30 cellular contexts compared by ENCODE assay signal in the genomic region with DNA sequence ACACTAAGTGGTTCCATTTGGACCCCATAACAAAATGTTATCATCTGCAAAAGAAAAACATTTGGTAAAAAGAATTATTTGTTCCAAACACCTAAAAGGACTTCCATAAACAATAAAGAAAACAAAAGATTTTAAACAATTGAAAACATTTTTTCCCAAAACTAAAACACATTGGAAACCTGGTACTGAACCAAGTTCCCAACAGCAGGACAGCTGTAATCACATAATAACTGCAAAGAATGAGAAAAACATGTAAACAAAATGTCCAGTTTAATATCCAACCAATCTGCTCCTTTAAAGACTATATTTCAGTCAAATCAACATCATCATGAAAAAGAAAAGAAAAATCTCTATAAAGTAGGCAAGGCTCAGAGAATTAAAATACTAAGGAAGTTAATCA. TPM values are rescaled to one million over a fixed set of nuclear protein-coding genes. Genes with fewer than 3 reads are reported as not detected.
"Had no signal": no experiment of that assay in that cellular context is flagged by ENCODE, and none has a peak within 500 bp of the region (broad histone marks: within the 10 kb centered on the region; RNA-seq: fewer than 3 reads in every experiment).

No MANE protein-coding gene starts in this region.

- H3K27me3 ChIP-seq: brain microvascular endothelial cell, dorsolateral prefrontal cortex, esophagus muscularis mucosa, foreskin keratinocyte, gastrocnemius medialis, heart left ventricle had no signal

- DNase-seq: activated CD4-positive, alpha-beta memory T cell treated with anti-CD3 and anti-CD28 coated beads for 36 hours; activated CD4-positive, alpha-beta T cell treated with anti-CD3 and anti-CD28 coated beads for 36 hours; activated CD4-positive, alpha-beta T cell treated with anti-CD3 and anti-CD28 coated beads, Interleukin-2, amount 10 ng/mL, durations not matched to agents 24 days and 14 days; activated CD4-positive, CD25-positive, alpha-beta regulatory T cell; activated CD4-positive, CD25-positive, alpha-beta regulatory T cell treated with anti-CD3 and anti-CD28 coated beads, Interleukin-2, amount 50 U/mL, for 72 hours; activated CD8-positive, alpha-beta memory T cell treated with anti-CD3 and anti-CD28 coated beads, Interleukin-2, amount 10 ng/mL, durations not matched to agents 7 days and 5 days; activated CD8-positive, alpha-beta memory T cell treated with anti-CD3 and anti-CD28 coated beads, Interleukin-2, amount 50 U/mL, for 48 hours; activated CD8-positive, alpha-beta T cell treated with anti-CD3 and anti-CD28 coated beads, Interleukin-2, amount 10 ng/mL, durations not matched to agents 7 days and 5 days; activated gamma-delta T cell; activated naive CD4-positive, alpha-beta T cell; activated naive CD4-positive, alpha-beta T cell treated with anti-CD3 and anti-CD28 coated beads, Interleukin-2, amount 10 ng/mL, durations not matched to agents 7 days and 5 days; activated naive CD8-positive, alpha-beta T cell treated with anti-CD3 and anti-CD28 coated beads, Interleukin-2, amount 10 ng/mL, durations not matched to agents 7 days and 5 days; activated T-cell treated with anti-CD3 and anti-CD28 coated beads for 4 hours; activated T-cell treated with anti-CD3 and anti-CD28 coated beads, Interleukin-2, amount 50 U/mL, for 24 hours; activated T-cell treated with anti-CD3 and anti-CD28 coated beads, Interleukin-2, amount 50 U/mL, for 72 hours; amniotic stem cell; anterior cingulate cortex; brain microvascular endothelial cell; dorsolateral prefrontal cortex; effector memory CD4-positive, alpha-beta T cell; endodermal cell; erythroblast; foreskin keratinocyte; gastrocnemius medialis; glutamatergic neuron; heart left ventricle; T-helper 2 cell had no signal

- H3K4me3 ChIP-seq: coronary artery, dorsolateral prefrontal cortex, esophagus muscularis mucosa, gastrocnemius medialis, heart left ventricle had no signal

- H3K9me3 ChIP-seq: gastrocnemius medialis had no signal

- H3K27ac ChIP-seq: brain microvascular endothelial cell, coronary artery, dorsolateral prefrontal cortex, esophagus muscularis mucosa, foreskin keratinocyte, gastrocnemius medialis, heart left ventricle had no signal

- H3K4me1 ChIP-seq: esophagus muscularis mucosa, foreskin keratinocyte, gastrocnemius medialis, heart left ventricle had no signal

- H3K36me3 ChIP-seq: brain microvascular endothelial cell, esophagus muscularis mucosa, gastrocnemius medialis, heart left ventricle had no signal

RNA-seq across cellular contexts. Expression of a gene that starts 36.3 kb away (rescaled TPM):
- total RNA-seq: activated CD4-positive, alpha-beta T cell treated with anti-CD3 and anti-CD28 coated beads, Interleukin-2, amount 10 ng/mL, durations not matched to agents 24 days and 14 days; T-helper 1 cell treated with Interleukin-12 subunit alpha and Interleukin-12 subunit beta and Interleukin-4 antibody, amounts not matched to agents 30 ng/mL and 1 ng/mL, for 36 hours had no signal
